ENCODE assay signal across 8 cellular contexts in genomic region chr16:85396879-85397871, GRCh38.
DNase-seq lines count a peak whose midpoint lies in the region; ATAC-seq, FAIRE-seq and TF ChIP-seq lines count a peak whose summit lies in the region.

No MANE protein-coding gene starts in this region.

- no peak overlapping the region for H3K9ac ChIP-seq in mammary epithelial cell (ENCODE audit: insufficient read depth, low read length)

- intact Hi-C loops in mammary epithelial cell (cut with micrococcal nuclease) (loop anchor here (1.0 to 10.0 kb wide), 5 partner anchors 27 to 358 kb away; partner anchors contain the start of gene C16orf74), pancreas (cut with DNase I) (no loop called here)

- H3K4me3 ChIP-seq in mammary epithelial cell (replicated peaks in 1 of 3; ENCODE audit: insufficient read depth in 1 of 3, low read depth in 2 of 3, low read length in 3 of 3) (no peak overlapping the region), pancreas (no peak overlapping the region)

- peak overlapping the region; percentile 87 for H3K4me2 ChIP-seq in mammary epithelial cell (ENCODE audit: insufficient read depth, low read depth, low read length)

- CTCF ChIA-PET in GM10248 (lab: Yijun Ruan, JAX) = interaction anchor here (0.6 to 3.3 kb wide), 9 partner anchors 19 to 322 kb away, joined by 3 to 16 read pairs (median 5); no protein-coding TSS in a partner anchor
- CTCF ChIA-PET in mammary epithelial cell (lab: Charles Lee; ENCODE audit: low non-redundant PET) = no interaction called here

- H3K36me3 ChIP-seq in mammary epithelial cell (ENCODE audit: insufficient read depth, low read length) (no peaks in the 10 kb centered on the region), pancreas (no peaks in the 10 kb centered on the region)

- H3K4me1 ChIP-seq in mammary epithelial cell (ENCODE audit: insufficient read depth, low read length) = peaks cover 32% of the 10 kb centered on the region
- no peaks in the 10 kb centered on the region for H3K4me1 ChIP-seq in pancreas

- 81% methylated on average over 18 of the region's 25 CpGs for WGBS in mammary epithelial cell (ENCODE audit: low coverage, missing lambda C conversion rate)
- WGBS in pancreas, 2 donors = 88 to 91% methylated on average over 25 of the region's 25 CpGs

- H3K9me3 ChIP-seq in mammary epithelial cell (replicated peaks; ENCODE audit: insufficient read depth, low read length) = no peaks in the 10 kb centered on the region
- H3K9me3 ChIP-seq in pancreas = no peaks in the 10 kb centered on the region

- FAIRE-seq in pancreas (lab: Jason Lieb, UNC) = no peak

- TF ChIP-seq CTCF in GM10248 (IDR thresholded peaks at IDR 0.05; ENCODE audit: control extremely low read depth, extremely low read depth, low read depth, missing control alignments) (peak; percentile 16), mammary epithelial cell (conservative IDR thresholded peaks at IDR 0.05 in 1 of 2, IDR thresholded peaks at IDR 0.05 in 1 of 2; ENCODE audit: extremely low read depth in 1 of 2, insufficient read depth in 1 of 2, low read depth in 1 of 2, low read length in 2 of 2) (peak in 1 of 2 donors; percentile 19), pancreas (IDR thresholded peaks at IDR 0.05) (no peak)

- peak overlapping the region; percentile 80 for H2AFZ ChIP-seq in mammary epithelial cell (ENCODE audit: low read depth, low read length)

- peak overlapping the region; percentile 66 for H3K27ac ChIP-seq in mammary epithelial cell (ENCODE audit: insufficient read depth, low read depth, low read length)
- H3K27ac ChIP-seq in pancreas = no peak overlapping the region

- peak; percentile 53 for DNase-seq in GM10248 (ENCODE audit: extremely low spot score)
- DNase-seq in mammary epithelial cell = no peak
- DNase-seq in pancreas = peak in 5 of 6 donors; percentile 12 to 54 (median 26)
- no peak for DNase-seq in stimulated activated CD4-positive, alpha-beta T cell treated with anti-CD3 and anti-CD28 coated beads, Interleukin-4, amount 100 ng/mL, for 24 hours
- DNase-seq in NCI-H2227 (lab: John Stamatoyannopoulos, UW; ENCODE audit: unreplicated experiment) = no peak
- no peak for DNase-seq in T1000 (lab: John Stamatoyannopoulos, UW)
- DNase-seq in globus pallidus (ENCODE audit: low spot score) = no peak

- dilution Hi-C loops in mammary epithelial cell (cut with HindIII; ENCODE audit: low sequenced_read_pairs) = no loop called here

- ATAC-seq in HG02798 (IDR thresholded peaks at IDR 0.05; ENCODE audit: poor library complexity, unreplicated experiment) (peak; percentile 36), pancreas (peak in 2 of 4 donors; percentile 11 to 31)

- no TSS peak for BruUV-seq in mammary epithelial cell (replicated peaks; lab: Mats Ljungman, UMichigan)

- POLR2A ChIA-PET in GM10248 (lab: Yijun Ruan, JAX) = no interaction called here

- no peaks in the 10 kb centered on the region for H4K20me1 ChIP-seq in mammary epithelial cell (ENCODE audit: insufficient read depth, low read length)

- H3K27me3 ChIP-seq in mammary epithelial cell (ENCODE audit: insufficient read depth, low read length) (no peaks in the 10 kb centered on the region), pancreas (no peaks in the 10 kb centered on the region)

- no peaks in the 10 kb centered on the region for H3K79me2 ChIP-seq in mammary epithelial cell (ENCODE audit: insufficient read depth, low read length)

- in situ Hi-C loops in mammary epithelial cell (cut with MboI; ENCODE audit: low sequenced_read_pairs in 2 of 2) = no loop called here

Comparison
In these comparisons a context has a peak if more than half of its experiments do, and no peak if none do; other contexts are left out.
1. DNase-seq: peak in GM10248 (single experiment) and pancreas (5 of 6); none in mammary epithelial cell (single experiment), stimulated activated CD4-positive, alpha-beta T cell treated with anti-CD3 and anti-CD28 coated beads, Interleukin-4, amount 100 ng/mL, for 24 hours (single experiment), NCI-H2227 (single experiment), T1000 (single experiment) and globus pallidus (single experiment).